In genomic region chr19:18373892-18374629, GRCh38 we compare ENCODE assay signal across 8 cellular contexts. TPM values are rescaled to one million over a fixed set of nuclear protein-coding genes. Genes with fewer than 3 reads are reported as not detected.
A peak's percentile ranks its signal among the peaks of the same experiment; 100 is the strongest.
DNase-seq lines count a peak whose midpoint lies in the region; ATAC-seq and TF ChIP-seq lines count a peak whose summit lies in the region.

No MANE protein-coding gene starts in this region.

- H3K4me1 ChIP-seq in endodermal cell (ENCODE audit: control insufficient read depth, insufficient read depth, low read length) (peaks cover 7% of the 10 kb centered on the region), mesendoderm (ENCODE audit: control insufficient read depth, low read depth, low read length) (peaks cover 9% of the 10 kb centered on the region)

- peak overlapping the region; percentile 70 for H3K27ac ChIP-seq in endodermal cell (ENCODE audit: low read depth, low read length)
- peak overlapping the region; percentile 89 for H3K27ac ChIP-seq in mesendoderm (ENCODE audit: low read depth, low read length)

- H3K27me3 Mint-ChIP-seq in endodermal cell (ENCODE audit: insufficient read depth), result no peaks in the 10 kb centered on the region

- no peaks in the 10 kb centered on the region for H3K79me2 ChIP-seq in mesendoderm (ENCODE audit: control insufficient read depth, insufficient read depth, low read length)

- H3K36me3 Mint-ChIP-seq in endodermal cell (ENCODE audit: low read depth), result no peaks in the 10 kb centered on the region

- H4K8ac ChIP-seq in mesendoderm (ENCODE audit: low read depth, low read length), result no peak overlapping the region

- H2AK5ac ChIP-seq in mesendoderm (ENCODE audit: low read length), result peak overlapping the region; percentile 75

- H3K9me3 ChIP-seq in endodermal cell (ENCODE audit: control insufficient read depth, low read length), result no peaks in the 10 kb centered on the region

- H3K4me3 Mint-ChIP-seq in endodermal cell, result no peak overlapping the region

- H3K4me3 ChIP-seq in endodermal cell (ENCODE audit: low read length) (no peak overlapping the region), mesendoderm (ENCODE audit: low read length) (no peak overlapping the region)

- no peak overlapping the region for H3K9ac ChIP-seq in endodermal cell (ENCODE audit: extremely low read depth, low read length, poor library complexity, severe bottlenecking)
- H3K9ac ChIP-seq in mesendoderm (ENCODE audit: low read length), result peak overlapping the region; percentile 57

- no peak for TF ChIP-seq CTCF in endodermal cell (conservative IDR thresholded peaks at IDR 0.05)

- H4K5ac ChIP-seq in mesendoderm (ENCODE audit: low read length), result peak overlapping the region; percentile 94

- no peak overlapping the region for H3K4me2 ChIP-seq in mesendoderm (ENCODE audit: low read length)

- ATAC-seq in HG02759 (IDR thresholded peaks at IDR 0.05; ENCODE audit: unreplicated experiment), result peak; percentile 89

- H3K23ac ChIP-seq in mesendoderm (ENCODE audit: low read length), result no peak overlapping the region

- peaks cover 16% of the 10 kb centered on the region for H3K4me1 Mint-ChIP-seq in endodermal cell

- peak overlapping the region; percentile 94 for H3K18ac ChIP-seq in mesendoderm (ENCODE audit: low read length)

- no peaks in the 10 kb centered on the region for H3K79me1 ChIP-seq in mesendoderm (ENCODE audit: low read length)

- H2BK120ac ChIP-seq in mesendoderm (ENCODE audit: low read depth, low read length), result peak overlapping the region; percentile 95

- H3K4ac ChIP-seq in mesendoderm (ENCODE audit: low read depth, low read length), result peak overlapping the region; percentile 98

- DNase-seq in activated CD4-positive, alpha-beta T cell treated with anti-CD3 and anti-CD28 coated beads for 1 hour, result peak; percentile 9
- no peak for DNase-seq in activated CD4-positive, alpha-beta T cell treated with anti-CD3 and anti-CD28 coated beads, Interleukin-2, amount 50 U/mL, for 4 hours
- DNase-seq in NCI-H1436 treated with DMSO at 0.1 percent for 48 hours (lab: John Stamatoyannopoulos, UW) (peak; percentile 39), endodermal cell (peak; percentile 99), mesendoderm (peak; percentile 99)
- peak; percentile 58 for DNase-seq in activated CD4-positive, alpha-beta T cell treated with anti-CD3 and anti-CD28 coated beads for 48 hours
- DNase-seq in stimulated activated CD8-positive, alpha-beta memory T cell treated with anti-CD3 and anti-CD28 coated beads, Interleukin-4, amount 100 ng/mL, for 24 hours (ENCODE audit: low read depth), result peak; percentile 64

- H3K27me3 ChIP-seq in endodermal cell (ENCODE audit: control insufficient read depth, insufficient read depth, low read length, poor library complexity, severe bottlenecking) (no peaks in the 10 kb centered on the region), mesendoderm (ENCODE audit: insufficient read depth, low read length, poor library complexity) (no peaks in the 10 kb centered on the region)

- peaks cover 2% of the 10 kb centered on the region for H3K9me3 Mint-ChIP-seq in endodermal cell

- H3K36me3 ChIP-seq in endodermal cell (ENCODE audit: control insufficient read depth, insufficient read depth, low read length) (no peaks in the 10 kb centered on the region), mesendoderm (ENCODE audit: control insufficient read depth, insufficient read depth, low read length) (no peaks in the 10 kb centered on the region)

- peak overlapping the region; percentile 89 for H3K27ac Mint-ChIP-seq in endodermal cell

- peak overlapping the region; percentile 90 for H3K56ac ChIP-seq in mesendoderm (ENCODE audit: low read length)

- 51 to 58% methylated on average over 12 to 16 of the region's 17 CpGs for WGBS in endodermal cell (ENCODE audit: insufficient coverage in 1 of 2, insufficient read length in 1 of 2), 2 experiments
- WGBS in mesendoderm (ENCODE audit: extremely low coverage, insufficient coverage, low lambda C conversion rate), result no CpG with 5 or more reads among the region's 17 CpGs

- peak overlapping the region; percentile 96 for H2BK5ac ChIP-seq in mesendoderm (ENCODE audit: low read length)

- no peak overlapping the region for H2BK15ac ChIP-seq in mesendoderm (replicated peaks; ENCODE audit: low read depth)

RNA-seq across cellular contexts. Expression of gene GDF15, which starts 11.9 kb away (rescaled TPM):
- 1 to 10 TPM in 1 of 2 donors, under 1 TPM in 1; 0.90 to 2.2 TPM for total RNA-seq in endodermal cell
- 15.5 TPM for polyA plus RNA-seq in endodermal cell (2013, experiment 1 of 2)
- polyA plus RNA-seq in endodermal cell (2013, experiment 2 of 2), result 18.2 TPM
- 2.1 TPM for polyA plus RNA-seq in mesendoderm (2013, experiment 1 of 2)
- polyA plus RNA-seq in mesendoderm (2013, experiment 2 of 2), result 1.8 TPM

RNA-seq across cellular contexts. Expression of gene LRRC25, which starts 23.4 kb away (rescaled TPM):
- not detected for total RNA-seq in endodermal cell
- polyA plus RNA-seq in endodermal cell (2013, experiment 1 of 2), result 0.21 TPM
- 0.21 TPM for polyA plus RNA-seq in endodermal cell (2013, experiment 2 of 2)
- polyA plus RNA-seq in mesendoderm (2013, experiment 1 of 2), result not detected
- polyA plus RNA-seq in mesendoderm (2013, experiment 2 of 2), result 0.03 TPM

RNA-seq across cellular contexts. Expression of gene PGPEP1, which starts 33.7 kb away (rescaled TPM):
- total RNA-seq in endodermal cell, result 1 to 10 TPM; 7.7 to 9.0 TPM
- 56.3 TPM for polyA plus RNA-seq in endodermal cell (2013, experiment 1 of 2)
- polyA plus RNA-seq in endodermal cell (2013, experiment 2 of 2), result 66.8 TPM
- polyA plus RNA-seq in mesendoderm (2013, experiment 1 of 2), result 20.5 TPM
- 23.0 TPM for polyA plus RNA-seq in mesendoderm (2013, experiment 2 of 2)

RNA-seq across cellular contexts. Expression of gene SSBP4, which starts 45.1 kb away (rescaled TPM):
- total RNA-seq in endodermal cell, result 10 to 100 TPM; 35.9 to 43.5 TPM
- polyA plus RNA-seq in endodermal cell (2013, experiment 1 of 2), result 154 TPM
- 157 TPM for polyA plus RNA-seq in endodermal cell (2013, experiment 2 of 2)
- 35.0 TPM for polyA plus RNA-seq in mesendoderm (2013, experiment 1 of 2)
- 35.5 TPM for polyA plus RNA-seq in mesendoderm (2013, experiment 2 of 2)

RNA-seq across cellular contexts. Expression of gene LSM4, which starts 51.2 kb away (rescaled TPM):
- 100 to 1,000 TPM; 252 to 276 TPM for total RNA-seq in endodermal cell
- 273 TPM for polyA plus RNA-seq in endodermal cell (2013, experiment 1 of 2)
- polyA plus RNA-seq in endodermal cell (2013, experiment 2 of 2), result 240 TPM
- 236 TPM for polyA plus RNA-seq in mesendoderm (2013, experiment 1 of 2)
- 226 TPM for polyA plus RNA-seq in mesendoderm (2013, experiment 2 of 2)

Comparison
In these comparisons a context has a peak if more than half of its experiments do, and no peak if none do; other contexts are left out.
1. DNase-seq: peak in activated CD4-positive, alpha-beta T cell treated with anti-CD3 and anti-CD28 coated beads for 1 hour (single experiment), NCI-H1436 treated with DMSO at 0.1 percent for 48 hours (single experiment), activated CD4-positive, alpha-beta T cell treated with anti-CD3 and anti-CD28 coated beads for 48 hours (single experiment), endodermal cell (single experiment), mesendoderm (single experiment) and stimulated activated CD8-positive, alpha-beta memory T cell treated with anti-CD3 and anti-CD28 coated beads, Interleukin-4, amount 100 ng/mL, for 24 hours (single experiment); none in activated CD4-positive, alpha-beta T cell treated with anti-CD3 and anti-CD28 coated beads, Interleukin-2, amount 50 U/mL, for 4 hours (0 of 2).